8 cellular contexts compared by ENCODE assay signal in the genomic region with DNA sequence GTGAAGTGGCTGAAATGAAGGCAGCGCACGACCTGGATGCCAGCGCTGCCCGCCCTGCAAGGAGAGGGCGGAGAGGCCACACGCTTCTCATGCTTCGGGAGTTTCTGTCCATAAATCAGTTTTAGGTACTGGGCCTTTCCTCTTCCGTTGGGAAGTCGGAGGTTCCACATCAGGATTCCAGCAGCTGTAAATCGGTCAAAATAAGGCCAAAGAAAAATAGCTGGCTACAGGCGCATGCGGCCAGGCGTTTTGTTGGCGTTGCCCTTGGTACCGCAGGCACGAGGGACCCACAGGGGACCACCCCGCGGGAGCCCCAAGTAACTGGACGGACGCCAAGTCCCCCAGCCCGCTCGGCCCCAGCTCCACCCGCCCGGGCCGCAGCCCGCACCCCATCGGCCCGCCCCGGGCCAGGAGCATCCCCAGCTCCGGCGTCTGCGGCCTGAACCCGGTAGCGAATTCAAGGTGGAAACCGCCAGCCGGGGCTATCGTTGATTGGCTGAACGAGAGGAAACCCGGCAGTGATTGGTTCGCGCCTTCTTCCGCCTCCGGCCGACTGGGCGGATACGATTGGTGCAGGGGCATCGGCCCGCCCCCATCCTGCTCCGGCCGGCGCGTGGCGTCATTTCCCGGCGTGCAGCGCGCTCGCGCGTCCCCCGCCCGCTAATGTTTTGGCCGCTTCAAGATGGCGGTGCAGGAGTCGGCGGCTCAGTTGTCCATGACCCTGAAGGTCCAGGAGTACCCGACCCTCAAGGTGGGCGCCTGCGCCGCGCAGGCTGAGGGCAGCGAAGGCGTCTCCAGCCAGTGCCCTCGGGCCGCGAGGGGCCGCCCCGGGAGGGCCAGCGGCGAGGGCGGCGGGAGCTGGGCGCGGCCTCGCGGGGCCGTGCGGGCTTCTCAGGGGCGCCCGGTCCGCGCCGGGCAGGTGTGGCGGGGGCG. TPM values are rescaled to one million over a fixed set of nuclear protein-coding genes. Genes with fewer than 3 reads are reported as not detected.
DNase-seq lines count a peak whose midpoint lies in the region; ATAC-seq and TF ChIP-seq lines count a peak whose summit lies in the region.

TSS of gene MAEA (plus strand) at position 660 of the 933 bp plus-strand sequence. CDS start at position 683, 23 bp downstream.

- H3K4me1 Mint-ChIP-seq in HFFc6 (ENCODE audit: low read depth) = peaks cover 39% of the 10 kb centered on the region
- peaks cover 37% of the 10 kb centered on the region for H3K4me1 Mint-ChIP-seq in activated naive CD4-positive, alpha-beta T cell treated with anti-CD3 and anti-CD28 coated beads, Interleukin-2, amount 10 ng/mL, durations not matched to agents 7 days and 5 days

- H3K27me3 ChIP-seq in gastroesophageal sphincter (no peaks in the 10 kb centered on the region), neutrophil (no peaks in the 10 kb centered on the region)

- peak; percentile 100 for ATAC-seq in gastroesophageal sphincter

- H3K4me3 ChIP-seq in NB4 (ENCODE audit: low read depth, low read length) (peak within 1 kb of the TSS; percentile 87), SK-N-MC (peak within 1 kb of the TSS; percentile 92), gastroesophageal sphincter (peak within 1 kb of the TSS; percentile 63 to 82), neutrophil (ENCODE audit: low read depth in 1 of 2, low read length in 1 of 2) (peak within 1 kb of the TSS; percentile 79 to 96)

- TF ChIP-seq POLR2A in NB4 (IDR thresholded peaks at IDR 0.05; ENCODE audit: extremely low read depth, insufficient read length) = peak; percentile 98
- TF ChIP-seq POLR2A in gastroesophageal sphincter (IDR thresholded peaks at IDR 0.05) = peak; percentile 58 to 60

- H3K36me3 Mint-ChIP-seq in HFFc6 (ENCODE audit: low read depth) = no peaks in the 10 kb centered on the region
- H3K36me3 Mint-ChIP-seq in activated naive CD4-positive, alpha-beta T cell treated with anti-CD3 and anti-CD28 coated beads, Interleukin-2, amount 10 ng/mL, durations not matched to agents 7 days and 5 days = peaks cover 18% of the 10 kb centered on the region

- H3K27ac Mint-ChIP-seq in HFFc6 = peak within 1 kb of the TSS; percentile 91
- H3K27ac Mint-ChIP-seq in activated naive CD4-positive, alpha-beta T cell treated with anti-CD3 and anti-CD28 coated beads, Interleukin-2, amount 10 ng/mL, durations not matched to agents 7 days and 5 days = peak within 1 kb of the TSS; percentile 92

- peaks cover 4% of the 10 kb centered on the region; the same call in 1 of the 2 replicates for H3K27me3 Mint-ChIP-seq in HFFc6 (ENCODE audit: insufficient read depth)
- no peaks in the 10 kb centered on the region for H3K27me3 Mint-ChIP-seq in activated naive CD4-positive, alpha-beta T cell treated with anti-CD3 and anti-CD28 coated beads, Interleukin-2, amount 10 ng/mL, durations not matched to agents 7 days and 5 days

- TF ChIP-seq EP300 in gastroesophageal sphincter (IDR thresholded peaks at IDR 0.05) = no peak

- DNase-seq in GM04503 (ENCODE audit: low read depth) (peak; percentile 79), HFFc6 (peak; percentile 95), NB4 (ENCODE audit: low read depth) (peak; percentile 99), SK-N-MC (ENCODE audit: low read depth, low spot score) (peak; percentile 66), substantia nigra (lab: John Stamatoyannopoulos, UW) (peak; percentile 81 to 99 (median 96))
- DNase-seq in activated naive CD4-positive, alpha-beta T cell treated with anti-CD3 and anti-CD28 coated beads, Interleukin-2, amount 10 ng/mL, durations not matched to agents 7 days and 5 days = peak; percentile 98

- H3K9me3 ChIP-seq in SK-N-MC (ENCODE audit: low read depth, low read length) (no peaks in the 10 kb centered on the region), gastroesophageal sphincter (no peaks in the 10 kb centered on the region), neutrophil (no peaks in the 10 kb centered on the region)

- CTCF ChIA-PET in activated naive CD4-positive, alpha-beta T cell treated with anti-CD3 and anti-CD28 coated beads, Interleukin-2, amount 10 ng/mL, durations not matched to agents 7 days and 5 days (lab: Charles Lee) = interaction anchor here (1.0 to 7.0 kb wide), 7 partner anchors 10 to 160 kb away, joined by 3 to 52 read pairs (median 4); no protein-coding TSS in a partner anchor

- H3K9ac ChIP-seq in SK-N-MC (ENCODE audit: insufficient read length) = peak within 1 kb of the TSS; percentile 92

- H3K9me3 Mint-ChIP-seq in HFFc6 = peaks cover 5% of the 10 kb centered on the region; the same call in 1 of the 2 replicates
- peaks cover 8% of the 10 kb centered on the region for H3K9me3 Mint-ChIP-seq in activated naive CD4-positive, alpha-beta T cell treated with anti-CD3 and anti-CD28 coated beads, Interleukin-2, amount 10 ng/mL, durations not matched to agents 7 days and 5 days

- peaks cover 0 to 52% (median 29%) of the 10 kb centered on the region in 3 donors for H3K4me1 ChIP-seq in gastroesophageal sphincter
- H3K4me1 ChIP-seq in neutrophil (ENCODE audit: control insufficient read depth in 1 of 2, insufficient read depth in 1 of 2, low read depth in 1 of 2, low read length in 1 of 2) = peaks cover 53 to 54% of the 10 kb centered on the region in 2 experiments

- H3K36me3 ChIP-seq in SK-N-MC (ENCODE audit: insufficient read depth, low read length) (no peaks in the 10 kb centered on the region; the same call in 1 of the 2 replicates), gastroesophageal sphincter (no peaks in the 10 kb centered on the region), neutrophil (peaks cover 12% of the 10 kb centered on the region)

- 0 to 3% methylated on average over 8 to 25 of the region's 95 CpGs for WGBS in gastroesophageal sphincter (ENCODE audit: low coverage in 1 of 2), 2 donors

- peak within 1 kb of the TSS; percentile 50; the same call in 1 of the 2 replicates for H3K27ac ChIP-seq in SK-N-MC
- peak within 1 kb of the TSS; percentile 39 to 96 (median 84) for H3K27ac ChIP-seq in gastroesophageal sphincter
- H3K27ac ChIP-seq in neutrophil = peak within 1 kb of the TSS; percentile 93
- H3K27ac ChIP-seq in substantia nigra (ENCODE audit: low read depth, low read length, poor library complexity, severe bottlenecking) = peak within 1 kb of the TSS; percentile 70

- H3K4me3 Mint-ChIP-seq in HFFc6 = peak within 1 kb of the TSS; percentile 99
- H3K4me3 Mint-ChIP-seq in activated naive CD4-positive, alpha-beta T cell treated with anti-CD3 and anti-CD28 coated beads, Interleukin-2, amount 10 ng/mL, durations not matched to agents 7 days and 5 days = peak within 1 kb of the TSS; percentile 96

- no peak for TF ChIP-seq CTCF in HFFc6 (IDR thresholded peaks at IDR 0.05)
- no peak for TF ChIP-seq CTCF in NB4 (IDR thresholded peaks at IDR 0.05; ENCODE audit: low read depth, low read length)
- peak in 1 of 4 experiments; percentile 3 for TF ChIP-seq CTCF in gastroesophageal sphincter (IDR thresholded peaks at IDR 0.05)
- peak; percentile 10 for TF ChIP-seq CTCF in neutrophil (IDR thresholded peaks at IDR 0.05)

RNA-seq across cellular contexts. Expression of gene MAEA, which starts in this region (rescaled TPM):
- 10 to 100 TPM; 56.0 to 65.4 (median 60.6) TPM for total RNA-seq in HFFc6 (2021; fragmentation: NEBNext Ultra II Directional; extraction: Animal tissue kit (Norgen Biotek cat#: 25700))
- 10 to 100 TPM; 47.2 to 62.1 (median 53.9) TPM for total RNA-seq in gastroesophageal sphincter

Comparison
In these comparisons a context has a peak if more than half of its experiments do, and no peak if none do; other contexts are left out.
1. Peak in every context shown above with its lines: DNase-seq, ATAC-seq, H3K4me3 ChIP-seq and H3K27ac ChIP-seq.